Comparison of ENCODE assay signal across 10 cellular contexts in the genomic region with DNA sequence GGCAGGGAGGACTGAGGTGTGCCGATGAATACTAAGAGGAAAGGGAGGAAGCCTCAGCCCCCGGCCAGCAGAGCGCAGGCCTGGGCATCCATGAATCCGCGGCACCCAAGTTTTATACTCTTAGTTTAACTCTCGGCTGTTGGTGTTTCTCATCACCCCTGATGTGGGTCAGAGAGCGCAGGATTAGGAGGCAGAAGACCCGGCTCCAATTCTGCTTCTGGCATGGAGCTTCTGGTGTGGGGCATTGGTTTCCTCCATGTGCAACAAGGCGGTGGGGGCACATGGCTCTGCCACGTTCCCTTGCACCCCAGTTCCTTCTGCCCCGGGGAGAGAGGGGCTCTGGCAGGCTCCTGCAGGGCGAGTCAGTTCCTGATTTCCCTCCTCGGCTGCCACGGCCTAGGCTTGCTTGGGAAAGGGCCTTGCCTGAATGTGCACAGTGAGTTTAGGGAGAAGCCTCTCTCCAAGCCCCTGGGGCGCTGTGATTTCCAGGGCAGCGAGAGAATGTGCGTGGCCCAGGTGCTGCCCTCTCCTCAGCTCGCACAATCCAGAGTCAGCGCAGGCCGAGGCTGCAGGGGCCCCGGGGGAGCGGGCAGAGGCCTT. TPM values are rescaled to one million over a fixed set of nuclear protein-coding genes. Genes with fewer than 3 reads are reported as not detected.
DNase-seq lines count a peak whose midpoint lies in the region; ATAC-seq and TF ChIP-seq lines count a peak whose summit lies in the region.
"Had no signal": no experiment of that assay in that cellular context is flagged by ENCODE, and none has a peak within 500 bp of the region (broad histone marks: within the 10 kb centered on the region; RNA-seq: fewer than 3 reads in every experiment).

No MANE protein-coding gene starts in this region.

- peaks cover 16% of the 10 kb centered on the region in 2 experiments for H3K4me1 Mint-ChIP-seq in H9

- no peak overlapping the region for H3K27ac ChIP-seq in H9 (ENCODE audit: insufficient read length, low read depth, low read length)
- H3K27ac ChIP-seq in SU-DHL-6 (ENCODE audit: low read depth, low read length): peak overlapping the region; percentile 84; the same call in 1 of the 2 replicates
- peak overlapping the region; percentile 69 for H3K27ac ChIP-seq in effector memory CD4-positive, alpha-beta T cell (ENCODE audit: insufficient read depth, low read length, poor library complexity, severe bottlenecking)
- peak overlapping the region in 12 of 21 experiments; percentile 13 to 81 (median 58) for H3K27ac ChIP-seq in skin epidermis
- H3K27ac ChIP-seq in left lung: no peak overlapping the region
- H3K27ac ChIP-seq: adrenal gland, neural progenitor cell had no signal

- intact Hi-C loops in left lung (cut with DNase I): no loop called here

- H3K23ac ChIP-seq in H9 (ENCODE audit: insufficient read length, low read depth, low read length): no peak overlapping the region

- H3K4me1 ChIP-seq in H9 (ENCODE audit: insufficient read depth, low read length) (no peaks in the 10 kb centered on the region), left lung (peaks cover 8 to 17% of the 10 kb centered on the region in 2 donors)
- peaks cover 24% of the 10 kb centered on the region for H3K4me1 ChIP-seq in effector memory CD4-positive, alpha-beta T cell (ENCODE audit: control insufficient read depth, insufficient read depth, low read length, poor library complexity, severe bottlenecking)

- no peak overlapping the region for H2BK15ac ChIP-seq in H9 (ENCODE audit: low read depth, low read length)

- no peak overlapping the region for H3T11ph ChIP-seq in H9 (ENCODE audit: low read length)

- H2BK20ac ChIP-seq in H9 (ENCODE audit: low read depth, low read length, poor library complexity, severe bottlenecking): no peak overlapping the region

- H2BK12ac ChIP-seq in H9 (ENCODE audit: insufficient read length, low read depth, low read length): no peak overlapping the region

- no CpG with 5 or more reads among the region's 22 CpGs for WGBS in H9 (ENCODE audit: extremely low coverage, insufficient read length, low lambda C conversion rate)

- no peak overlapping the region for H4K91ac ChIP-seq in H9 (ENCODE audit: insufficient read length, low read depth, low read length)

- H2BK5ac ChIP-seq in H9 (ENCODE audit: insufficient read length, low read length): no peak overlapping the region

- no peaks in the 10 kb centered on the region for H3K79me2 ChIP-seq in H9 (ENCODE audit: insufficient read depth, low read length)
- no peaks in the 10 kb centered on the region for H3K79me2 ChIP-seq in SU-DHL-6 (ENCODE audit: insufficient read depth, low read length)

- H3K36me3 Mint-ChIP-seq in H9 (ENCODE audit: insufficient read depth in 1 of 3, low read depth in 3 of 3): peaks cover 7 to 11% (median 8%) of the 10 kb centered on the region in 3 experiments; a peak in 6 of 7 replicates

- no peak overlapping the region for H4K5ac ChIP-seq in H9 (ENCODE audit: insufficient read length, low read depth, low read length)

- no peaks in the 10 kb centered on the region for H3K23me2 ChIP-seq in H9 (ENCODE audit: insufficient read length, low read depth, low read length, poor library complexity, severe bottlenecking)

- H3F3A ChIP-seq in SU-DHL-6 (ENCODE audit: insufficient read depth): peaks cover 25% of the 10 kb centered on the region

- no peak overlapping the region for H4K8ac ChIP-seq in H9 (replicated peaks; ENCODE audit: insufficient read length, low read depth, low read length)

- peaks cover 8 to 11% of the 10 kb centered on the region in 2 experiments; a peak in 4 of 5 replicates for H3K9me3 Mint-ChIP-seq in H9

- no peaks in the 10 kb centered on the region for H3K79me1 ChIP-seq in H9 (ENCODE audit: insufficient read depth, low read depth, low read length, poor library complexity, severe bottlenecking)

- H3K4me2 ChIP-seq in H9 (ENCODE audit: insufficient read depth, insufficient read length, low read length): no peak overlapping the region
- no peak overlapping the region for H3K4me2 ChIP-seq in SU-DHL-6 (ENCODE audit: low read depth, low read length, poor library complexity, severe bottlenecking)

- H3K36me3 ChIP-seq in SU-DHL-6 (ENCODE audit: low read length) (no peaks in the 10 kb centered on the region), left lung (no peaks in the 10 kb centered on the region)
- no peaks in the 10 kb centered on the region for H3K36me3 ChIP-seq in effector memory CD4-positive, alpha-beta T cell (ENCODE audit: control insufficient read depth, insufficient read depth, low read length)
- H3K36me3 ChIP-seq: adrenal gland, neural progenitor cell, thyroid gland had no signal

- TF ChIP-seq CTCF in H9 (conservative IDR thresholded peaks at IDR 0.05): no peak
- TF ChIP-seq CTCF in SU-DHL-6 (IDR thresholded peaks at IDR 0.05; ENCODE audit: insufficient read depth, low read length, poor library complexity, severe bottlenecking): no peak
- TF ChIP-seq CTCF in left lung (IDR thresholded peaks at IDR 0.05): no peak

- no peaks in the 10 kb centered on the region for H4K20me1 ChIP-seq in H9 (ENCODE audit: control insufficient read depth, insufficient read depth, insufficient read length)
- H4K20me1 ChIP-seq in SU-DHL-6 (ENCODE audit: low read depth, low read length): no peaks in the 10 kb centered on the region

- H3K56ac ChIP-seq in H9 (ENCODE audit: insufficient read length, low read depth, low read length): no peak overlapping the region

- H3K27me3 ChIP-seq in H9 (ENCODE audit: insufficient read depth, low read length): no peaks in the 10 kb centered on the region; the same call in 1 of the 2 replicates
- no peaks in the 10 kb centered on the region for H3K27me3 ChIP-seq in SU-DHL-6 (ENCODE audit: low read length)
- H3K27me3 ChIP-seq in effector memory CD4-positive, alpha-beta T cell (replicated peaks; ENCODE audit: control insufficient read depth, insufficient read depth, low read length, poor library complexity, severe bottlenecking): no peaks in the 10 kb centered on the region
- no peaks in the 10 kb centered on the region for H3K27me3 ChIP-seq in left lung
- H3K27me3 ChIP-seq: adrenal gland, thyroid gland had no signal

- H2AFZ ChIP-seq in H9 (ENCODE audit: low read length) (no peak overlapping the region), SU-DHL-6 (ENCODE audit: low read depth, low read length, severe bottlenecking) (no peak overlapping the region)
- H2AFZ ChIP-seq: neural progenitor cell had no signal

- H3K9me2 ChIP-seq in SU-DHL-6 (replicated peaks; ENCODE audit: insufficient read depth, low read length): no peaks in the 10 kb centered on the region

- H3K4me3 ChIP-seq in SU-DHL-6 (ENCODE audit: insufficient read depth, low read length, poor library complexity, severe bottlenecking): no peak overlapping the region
- no peak overlapping the region for H3K4me3 ChIP-seq in effector memory CD4-positive, alpha-beta T cell (ENCODE audit: insufficient read depth, low read depth, low read length, poor library complexity, severe bottlenecking)
- no peak overlapping the region for H3K4me3 ChIP-seq in skin epidermis
- no peak overlapping the region for H3K4me3 ChIP-seq in left lung
- H3K4me3 ChIP-seq: neural progenitor cell, thyroid gland had no signal

- no peak overlapping the region for H2BK120ac ChIP-seq in H9 (ENCODE audit: low read depth, low read length, poor library complexity, severe bottlenecking)

- no peak overlapping the region for H3K4me3 Mint-ChIP-seq in H9

- ATAC-seq in left lung: no peak

- no peak overlapping the region for H3K9ac ChIP-seq in H9 (ENCODE audit: extremely low read depth, insufficient read length, low read length)
- H3K9ac ChIP-seq in SU-DHL-6 (ENCODE audit: low read length): no peak overlapping the region; the same call in 1 of the 2 replicates
- H3K9ac ChIP-seq: neural progenitor cell had no signal

- no peak overlapping the region for H3K14ac ChIP-seq in H9 (ENCODE audit: insufficient read depth, low read length)

- no peak overlapping the region; a peak in 1 of 7 replicates for H3K27ac Mint-ChIP-seq in H9
- H3K27ac Mint-ChIP-seq: neural progenitor cell had no signal

- H3K4ac ChIP-seq in H9 (ENCODE audit: low read depth, low read length): no peak overlapping the region

- H3K9me3 ChIP-seq in H9 (ENCODE audit: control insufficient read depth, low read depth, low read length): no peaks in the 10 kb centered on the region
- no peaks in the 10 kb centered on the region for H3K9me3 ChIP-seq in SU-DHL-6 (ENCODE audit: insufficient read depth, low read length)
- no peaks in the 10 kb centered on the region for H3K9me3 ChIP-seq in effector memory CD4-positive, alpha-beta T cell (ENCODE audit: control insufficient read depth, low read length)
- no peaks in the 10 kb centered on the region for H3K9me3 ChIP-seq in left lung
- H3K9me3 ChIP-seq: adrenal gland, thyroid gland had no signal

- H3K27me3 Mint-ChIP-seq in H9 (ENCODE audit: low read depth): peaks cover 39% of the 10 kb centered on the region

- H2AK5ac ChIP-seq in H9 (ENCODE audit: insufficient read length, low read length): no peak overlapping the region

- DNase-seq in H9 (peak; percentile 30), left lung (no peak), germinal center (ENCODE audit: low spot score) (no peak), Ammon's horn (ENCODE audit: low spot score) (no peak)
- DNase-seq in effector memory CD4-positive, alpha-beta T cell: no peak
- DNase-seq: thyroid gland had no signal

- H3K18ac ChIP-seq in H9 (ENCODE audit: insufficient read length, low read depth, low read length): no peak overlapping the region

RNA-seq across cellular contexts. Expression of gene DNMT3A, which starts 36.2 kb away (rescaled TPM):
- total RNA-seq in H9 (2021): 207 and 215 TPM in 2 replicates
- total RNA-seq in left lung: 10 to 100 TPM; 37.5 to 38.7 TPM

Comparison
In these comparisons a context has a peak if more than half of its experiments do, and no peak if none do; other contexts are left out.
1. H3K27ac ChIP-seq: peak in SU-DHL-6 (single experiment), effector memory CD4-positive, alpha-beta T cell (single experiment) and skin epidermis (12 of 21); none in H9 (single experiment) and left lung (0 of 2).